ENCODE assay signal across 20 cellular contexts in genomic region chr5:135608761-135609443, GRCh38. TPM values are rescaled to one million over a fixed set of nuclear protein-coding genes. Genes with fewer than 3 reads are reported as not detected.
DNase-seq lines count a peak whose midpoint lies in the region; FAIRE-seq and TF ChIP-seq lines count a peak whose summit lies in the region.
"Had no signal": no experiment of that assay in that cellular context is flagged by ENCODE, and none has a peak within 500 bp of the region (broad histone marks: within the 10 kb centered on the region; RNA-seq: fewer than 3 reads in every experiment).

No MANE protein-coding gene starts in this region.

- H3K27ac ChIP-seq in epithelial cell of prostate, result no peak overlapping the region
- H3K27ac ChIP-seq in keratinocyte (ENCODE audit: control insufficient read depth, insufficient read depth, low read length), result no peak overlapping the region
- no peak overlapping the region for H3K27ac ChIP-seq in thyroid gland
- H3K27ac ChIP-seq: BLaER1 treated with 17β-estradiol and CSF1 and Interleukin-3, amounts not matched to agents 10 nM and 100 nM had no signal

- H3K27ac Mint-ChIP-seq in type B pancreatic cell, result no peak overlapping the region
- H3K27ac Mint-ChIP-seq: CD8-positive, alpha-beta memory T cell had no signal

- H3K4me3 ChIP-seq in LNCaP clone FGC (ENCODE audit: low read depth, low read length), result no peak overlapping the region
- H3K4me3 ChIP-seq in keratinocyte (ENCODE audit: control insufficient read depth in 2 of 3, extremely low read depth in 1 of 3, insufficient read depth in 2 of 3, low read depth in 1 of 3, low read length in 3 of 3), result no peak overlapping the region
- no peak overlapping the region for H3K4me3 ChIP-seq in thyroid gland (replicated peaks in 1 of 3)
- H3K4me3 ChIP-seq: BLaER1 treated with 17β-estradiol and CSF1 and Interleukin-3, amounts not matched to agents 10 nM and 100 nM had no signal

- H3K9me3 Mint-ChIP-seq in type B pancreatic cell, result no peaks in the 10 kb centered on the region
- H3K9me3 Mint-ChIP-seq: CD8-positive, alpha-beta memory T cell had no signal

- no peaks in the 10 kb centered on the region for H3K27me3 ChIP-seq in keratinocyte (ENCODE audit: control insufficient read depth, extremely low read depth, insufficient read depth, low read length)
- H3K27me3 ChIP-seq in thyroid gland, result no peaks in the 10 kb centered on the region
- H3K27me3 ChIP-seq: BLaER1 treated with 17β-estradiol and CSF1 and Interleukin-3, amounts not matched to agents 10 nM and 100 nM had no signal

- H3K79me2 ChIP-seq in keratinocyte (ENCODE audit: control insufficient read depth, insufficient read depth, low read length), result no peaks in the 10 kb centered on the region

- dilution Hi-C loops in keratinocyte (cut with MboI; ENCODE audit: extremely low pct_ligation_motif_present, low sequenced_read_pairs), result no loop called here

- no peak overlapping the region for H3K4me3 Mint-ChIP-seq in type B pancreatic cell
- H3K4me3 Mint-ChIP-seq: CD8-positive, alpha-beta memory T cell had no signal

- intact Hi-C loops in thyroid gland (cut with DNase I), result no loop called here

- no peaks in the 10 kb centered on the region for H3K36me3 Mint-ChIP-seq in type B pancreatic cell
- H3K36me3 Mint-ChIP-seq: CD8-positive, alpha-beta memory T cell had no signal

- H3K4me1 ChIP-seq in keratinocyte (ENCODE audit: control insufficient read depth, extremely low read depth, insufficient read depth, low read length), result peaks cover 22% of the 10 kb centered on the region
- no peaks in the 10 kb centered on the region for H3K4me1 ChIP-seq in thyroid gland

- no peak overlapping the region for H3K9ac ChIP-seq in keratinocyte (ENCODE audit: control insufficient read depth, extremely low read depth, insufficient read depth, low read length)
- H3K9ac ChIP-seq: BLaER1 treated with 17β-estradiol and CSF1 and Interleukin-3, amounts not matched to agents 10 nM and 100 nM had no signal

- H3K9me3 ChIP-seq in keratinocyte (ENCODE audit: control insufficient read depth, low read depth, low read length) (no peaks in the 10 kb centered on the region), thyroid gland (no peaks in the 10 kb centered on the region)

- DNase-seq in LNCaP clone FGC (ENCODE audit: low read depth) (peak; percentile 3), epithelial cell of prostate (ENCODE audit: low read depth, low spot score) (peak; percentile 22), keratinocyte (ENCODE audit: low read depth, low spot score) (no peak), type B pancreatic cell (ENCODE audit: extremely low spot score, unreplicated experiment) (peak; percentile 4), Kasumi-1 (lab: John Stamatoyannopoulos, UW) (no peak), thyroid gland (no peak)
- no peak for DNase-seq in activated naive CD4-positive, alpha-beta T cell (lab: John Stamatoyannopoulos, UW)
- DNase-seq: CD8-positive, alpha-beta memory T cell; DMS79 treated with DMSO at 0.1 percent for 48 hours; KBM-7; NCI-H1436; NCI-H1930; NCI-H526; PC-3; RPMI8226; SIG-M5 had no signal

- no peaks in the 10 kb centered on the region for H4K20me1 ChIP-seq in keratinocyte (ENCODE audit: control insufficient read depth, extremely low read depth, insufficient read depth, low read length)
- H4K20me1 ChIP-seq: BLaER1 treated with 17β-estradiol and CSF1 and Interleukin-3, amounts not matched to agents 10 nM and 100 nM had no signal

- TF ChIP-seq CTCF in LNCaP clone FGC (IDR thresholded peaks at IDR 0.05; ENCODE audit: control insufficient read depth, extremely low read depth, insufficient read depth), result no peak
- TF ChIP-seq CTCF in keratinocyte (optimal IDR thresholded peaks at IDR 0.05 in 1 of 3, IDR thresholded peaks at IDR 0.05 in 1 of 3, conservative IDR thresholded peaks at IDR 0.05 in 1 of 3; ENCODE audit: extremely low read depth in 1 of 3, insufficient read depth in 2 of 3, low read length in 3 of 3), result no peak
- TF ChIP-seq CTCF in type B pancreatic cell (conservative IDR thresholded peaks at IDR 0.05), result no peak
- TF ChIP-seq CTCF in thyroid gland (IDR thresholded peaks at IDR 0.05), result no peak

- peak overlapping the region; percentile 25 for H3K4me2 ChIP-seq in keratinocyte (ENCODE audit: control insufficient read depth, extremely low read depth, insufficient read depth, low read depth, low read length)
- H3K4me2 ChIP-seq: BLaER1 treated with 17β-estradiol and CSF1 and Interleukin-3, amounts not matched to agents 10 nM and 100 nM had no signal

- no peaks in the 10 kb centered on the region for H3K36me3 ChIP-seq in keratinocyte (ENCODE audit: control insufficient read depth in 2 of 2, extremely low read depth in 1 of 2, insufficient read depth in 2 of 2, low read length in 2 of 2)
- H3K36me3 ChIP-seq in thyroid gland, result no peaks in the 10 kb centered on the region
- H3K36me3 ChIP-seq: BLaER1 treated with 17β-estradiol and CSF1 and Interleukin-3, amounts not matched to agents 10 nM and 100 nM had no signal

- WGBS in thyroid gland, 2 donors, result 87 to 89% methylated on average over 4 of the region's 4 CpGs

- no peak for FAIRE-seq in keratinocyte (lab: Jason Lieb, UNC)
- FAIRE-seq: D721Med, H54, HepG2 had no signal

- peaks cover 68% of the 10 kb centered on the region for H3K27me3 Mint-ChIP-seq in type B pancreatic cell

- H3K9me1 ChIP-seq in keratinocyte (ENCODE audit: control insufficient read depth, extremely low read depth, insufficient read depth, low read length), result no peaks in the 10 kb centered on the region

- peaks cover 5% of the 10 kb centered on the region for H3K4me1 Mint-ChIP-seq in type B pancreatic cell (ENCODE audit: unreplicated experiment)
- H3K4me1 Mint-ChIP-seq: CD8-positive, alpha-beta memory T cell had no signal

- TF ChIP-seq POLR2A in thyroid gland (IDR thresholded peaks at IDR 0.05), result no peak

- H2AFZ ChIP-seq in keratinocyte (ENCODE audit: control insufficient read depth, low read length), result peak overlapping the region; percentile 53

RNA-seq across cellular contexts. Expression of gene CXCL14, which starts 30.1 kb away (rescaled TPM):
- 14.0 to 613 TPM (median 124 TPM) in 3 replicates for polyA plus RNA-seq in keratinocyte
- polyA plus RNA-seq in keratinocyte (2011; ENCODE audit: low read depth), result 62.7 TPM
- 187 and 211 TPM in 2 replicates for polyA plus RNA-seq in keratinocyte (2011; cell fraction: cytosol; rRNA removed)
- 167 and 274 TPM in 2 replicates for polyA plus RNA-seq in keratinocyte (2011; cell fraction: nucleus; rRNA removed)
- polyA plus RNA-seq in keratinocyte (2012; ENCODE audit: low replicate concordance), result 17.6 and 308 TPM in 2 replicates
- polyA minus RNA-seq in keratinocyte, result 3.3 to 151 TPM (median 22.5 TPM) in 3 replicates
- 101 TPM for polyA minus RNA-seq in keratinocyte (2011; cell fraction: cytosol; rRNA and poly(A)+ RNA removed)
- polyA minus RNA-seq in keratinocyte (2011; cell fraction: nucleus; rRNA and poly(A)+ RNA removed), result 56.7 and 94.6 TPM in 2 replicates
- total RNA-seq in type B pancreatic cell (ENCODE audit: low replicate concordance) (70.3 and 125 TPM in 2 replicates), thyroid gland (10 to 100 TPM; 39.4 to 57.0 (median 48.9) TPM)
- total RNA-seq: CD8-positive, alpha-beta memory T cell; HepG2; PC-3 had no signal
- polyA plus RNA-seq: CD8-positive, alpha-beta memory T cell; HepG2 had no signal

Comparison
In these comparisons a context has a peak if more than half of its experiments do, and no peak if none do; other contexts are left out.
1. DNase-seq: peak in LNCaP clone FGC (single experiment), epithelial cell of prostate (single experiment) and type B pancreatic cell (single experiment); none in keratinocyte (single experiment), Kasumi-1 (0 of 2), thyroid gland (0 of 2) and activated naive CD4-positive, alpha-beta T cell (0 of 4).